In the genomic region with DNA sequence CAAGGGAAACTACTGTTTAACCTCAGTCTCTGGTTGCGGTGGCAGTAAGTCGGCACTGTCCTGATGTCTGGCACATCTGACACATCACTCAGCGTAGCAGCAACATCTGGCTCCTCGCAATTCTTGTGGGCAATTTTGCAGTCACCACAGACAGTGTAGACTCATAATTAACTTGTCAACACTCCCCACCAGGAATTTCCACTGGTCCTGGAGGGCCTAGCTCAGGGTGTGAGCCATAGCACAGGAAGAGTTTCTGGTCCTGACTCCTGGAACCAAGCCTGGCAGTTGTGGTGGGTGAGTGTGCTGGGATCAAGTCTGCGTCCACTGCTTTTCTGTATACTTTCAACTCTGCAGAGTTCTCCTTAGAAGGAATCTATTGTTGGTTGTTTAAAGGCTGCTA, we compare ENCODE assay signal across 32 cellular contexts.
DNase-seq lines count a peak whose midpoint lies in the region; ATAC-seq and TF ChIP-seq lines count a peak whose summit lies in the region.
"Had no signal": no experiment of that assay in that cellular context is flagged by ENCODE, and none has a peak within 500 bp of the region (broad histone marks: within the 10 kb centered on the region; RNA-seq: fewer than 3 reads in every experiment).

No MANE protein-coding gene starts in this region.

- DNase-seq in AG10803 (ENCODE audit: low read depth) (peak; percentile 97), LHCN-M2 (ENCODE audit: low read depth) (peak; percentile 91), astrocyte of the spinal cord (ENCODE audit: low read depth, low spot score) (peak; percentile 68), kidney tubule cell (ENCODE audit: low spot score) (peak; percentile 32), right lobe of liver (no peak), GM19238 (ENCODE audit: insufficient read length, low spot score) (no peak), ovary (no peak)
- DNase-seq in stimulated activated CD4-positive, alpha-beta T cell treated with anti-CD3 and anti-CD28 coated beads, Interleukin-4, amount 100 ng/mL, for 1 hour, result no peak
- DNase-seq: activated B cell treated with CpG ODN at 0.5 μM for 24 hours; activated CD4-positive, alpha-beta T cell treated with anti-CD3 and anti-CD28 coated beads, Interleukin-2, amount 50 U/mL, for 1 hour; activated gamma-delta T cell; activated naive CD8-positive, alpha-beta T cell treated with anti-CD3 and anti-CD28 coated beads for 36 hours; activated T-cell treated with anti-CD3 and anti-CD28 coated beads, Interleukin-2, amount 50 U/mL, for 24 hours; anterior cingulate cortex; caudate nucleus; cortex of kidney; NCI-H1048; NCI-H1694 treated with DMSO at 0.1 percent for 48 hours; NCI-H2171; NCI-H510A; spleen; stimulated activated CD4-positive, alpha-beta T cell treated with anti-CD3 and anti-CD28 coated beads, Interleukin-2, amount 100 ng/mL, for 24 hours; stimulated activated CD8-positive, alpha-beta memory T cell treated with anti-CD3 and anti-CD28 coated beads, Interleukin-4, amount 100 ng/mL, for 48 hours; stimulated activated naive CD8-positive, alpha-beta T cell treated with anti-CD3 and anti-CD28 coated beads, Interleukin-15, amount 100 ng/mL, for 72 hours; T-cell; uterus had no signal

- no peaks in the 10 kb centered on the region for H3K27me3 ChIP-seq in right lobe of liver
- H3K27me3 ChIP-seq in ovary, result no peaks in the 10 kb centered on the region
- H3K27me3 ChIP-seq: BLaER1, gastroesophageal sphincter, hepatocyte, right atrium auricular region, uterus had no signal

- 65% methylated on average over 4 of the region's 5 CpGs for WGBS in right lobe of liver (ENCODE audit: insufficient coverage, low coverage, low lambda C conversion rate, missing lambda C conversion rate)
- WGBS in ovary, 3 donors, result 88 to 96% (median 94%) methylated on average over 5 of the region's 5 CpGs

- H3K27ac ChIP-seq in right lobe of liver (no peak overlapping the region), ovary (no peak overlapping the region)
- H3K27ac ChIP-seq: BLaER1, hepatocyte, parathyroid adenoma, right atrium auricular region, spleen, uterus had no signal

- H3K9me3 ChIP-seq in right lobe of liver (no peaks in the 10 kb centered on the region), ovary (no peaks in the 10 kb centered on the region)
- H3K9me3 ChIP-seq: BLaER1, right atrium auricular region, spleen, uterus had no signal

- no peak overlapping the region for H3K4me3 ChIP-seq in AG10803 (ENCODE audit: low read length)
- no peak overlapping the region for H3K4me3 ChIP-seq in astrocyte of the spinal cord (ENCODE audit: low read depth, low read length)
- H3K4me3 ChIP-seq in right lobe of liver, result no peak overlapping the region
- H3K4me3 ChIP-seq in ovary, result no peak overlapping the region
- H3K4me3 ChIP-seq: BLaER1, gastroesophageal sphincter, hepatocyte, right atrium auricular region, spleen, uterus had no signal

- no peak for TF ChIP-seq EP300 in ovary (IDR thresholded peaks at IDR 0.05)

- TF ChIP-seq CTCF in AG10803 (conservative IDR thresholded peaks at IDR 0.05; ENCODE audit: low read length) (no peak), astrocyte of the spinal cord (IDR thresholded peaks at IDR 0.05; ENCODE audit: low read depth, low read length) (no peak), right lobe of liver (IDR thresholded peaks at IDR 0.05) (no peak), ovary (IDR thresholded peaks at IDR 0.05) (no peak)

- in situ Hi-C loops in astrocyte of the spinal cord (cut with HindIII; ENCODE audit: low sequenced_read_pairs), result no loop called here

- H3K4me1 ChIP-seq in right lobe of liver (no peaks in the 10 kb centered on the region), ovary (ENCODE audit: insufficient read depth) (no peaks in the 10 kb centered on the region)
- H3K4me1 ChIP-seq: parathyroid adenoma, right atrium auricular region, spleen, uterus had no signal

- no peak for TF ChIP-seq POLR2A in right lobe of liver (IDR thresholded peaks at IDR 0.05)
- no peak for TF ChIP-seq POLR2A in ovary (IDR thresholded peaks at IDR 0.05)

- H3K36me3 ChIP-seq in right lobe of liver (no peaks in the 10 kb centered on the region), ovary (no peaks in the 10 kb centered on the region)
- H3K36me3 ChIP-seq: BLaER1, gastroesophageal sphincter, right atrium auricular region, spleen, uterus had no signal

- intact Hi-C loops in right lobe of liver (cut with DNase I), result no loop called here
- intact Hi-C loops in ovary (cut with DNase I), result no loop called here

- no peak for ATAC-seq in right lobe of liver
- ATAC-seq: esophagus mucosa; gastroesophageal sphincter; stimulated activated naive CD8-positive, alpha-beta T cell treated with anti-CD3 and anti-CD28 coated beads, Interleukin-15, amount 100 ng/mL, for 72 hours; T-cell had no signal

Comparison
In these comparisons a context has a peak if more than half of its experiments do, and no peak if none do; other contexts are left out.
1. DNase-seq: peak in AG10803 (single experiment), LHCN-M2 (single experiment), astrocyte of the spinal cord (single experiment) and kidney tubule cell (single experiment); none in right lobe of liver (0 of 3), GM19238 (single experiment), ovary (0 of 5) and stimulated activated CD4-positive, alpha-beta T cell treated with anti-CD3 and anti-CD28 coated beads, Interleukin-4, amount 100 ng/mL, for 1 hour (single experiment).